In genomic region chr14:64823305-64823985, GRCh38 we compare ENCODE assay signal across 8 cellular contexts. TPM values are rescaled to one million over a fixed set of nuclear protein-coding genes. Genes with fewer than 3 reads are reported as not detected.
DNase-seq lines count a peak whose midpoint lies in the region; ATAC-seq and TF ChIP-seq lines count a peak whose summit lies in the region.

No MANE protein-coding gene starts in this region.

- peak overlapping the region; percentile 32 for H3K4me3 Mint-ChIP-seq in T-helper 1 cell treated with Interleukin-12 subunit alpha and Interleukin-12 subunit beta and Interleukin-4 antibody, amounts not matched to agents 30 μg/mL and 1 μg/mL, for 36 hours
- no peak overlapping the region for H3K4me3 Mint-ChIP-seq in activated naive CD8-positive, alpha-beta T cell treated with anti-CD3 and anti-CD28 coated beads, Interleukin-2, amount 50 U/mL, for 24 hours

- no peaks in the 10 kb centered on the region for H3K9me3 ChIP-seq in BE2C

- H3K4me1 ChIP-seq in BE2C: 0 out of 2 replicates have a peak, but pooled peaks cover 3% of the 10 kb centered on the region

- TF ChIP-seq CTCF in BE2C (IDR thresholded peaks at IDR 0.05; ENCODE audit: low read depth, low read length) (peak; percentile 81), retinal pigment epithelial cell (conservative IDR thresholded peaks at IDR 0.05; ENCODE audit: low read depth, low read length) (peak; percentile 82)

- H3K4me3 ChIP-seq in BE2C (ENCODE audit: low read depth, low read length) (peak overlapping the region; percentile 49), retinal pigment epithelial cell (ENCODE audit: low read length) (no peak overlapping the region)

- no peak overlapping the region for H3K27ac Mint-ChIP-seq in T-helper 1 cell treated with Interleukin-12 subunit alpha and Interleukin-12 subunit beta and Interleukin-4 antibody, amounts not matched to agents 30 μg/mL and 1 μg/mL, for 36 hours
- H3K27ac Mint-ChIP-seq in activated naive CD8-positive, alpha-beta T cell treated with anti-CD3 and anti-CD28 coated beads, Interleukin-2, amount 50 U/mL, for 24 hours: no peak overlapping the region

- DNase-seq in BE2C (peak; percentile 92), NCI-H1092 (lab: John Stamatoyannopoulos, UW) (peak; percentile 70), left cardiac atrium (peak; percentile 82), retinal pigment epithelial cell (ENCODE audit: low read depth) (no peak)
- peak; percentile 71 for DNase-seq in activated naive CD8-positive, alpha-beta T cell treated with anti-CD3 and anti-CD28 coated beads, Interleukin-2, amount 50 U/mL, for 24 hours

- peaks cover 49% of the 10 kb centered on the region for H3K27me3 Mint-ChIP-seq in T-helper 1 cell treated with Interleukin-12 subunit alpha and Interleukin-12 subunit beta and Interleukin-4 antibody, amounts not matched to agents 30 μg/mL and 1 μg/mL, for 36 hours (ENCODE audit: low read depth)
- H3K27me3 Mint-ChIP-seq in activated naive CD8-positive, alpha-beta T cell treated with anti-CD3 and anti-CD28 coated beads, Interleukin-2, amount 50 U/mL, for 24 hours: peaks cover 15% of the 10 kb centered on the region

- no peaks in the 10 kb centered on the region for H3K36me3 Mint-ChIP-seq in T-helper 1 cell treated with Interleukin-12 subunit alpha and Interleukin-12 subunit beta and Interleukin-4 antibody, amounts not matched to agents 30 μg/mL and 1 μg/mL, for 36 hours (ENCODE audit: low read depth)
- H3K36me3 Mint-ChIP-seq in activated naive CD8-positive, alpha-beta T cell treated with anti-CD3 and anti-CD28 coated beads, Interleukin-2, amount 50 U/mL, for 24 hours (ENCODE audit: low read depth): no peaks in the 10 kb centered on the region

- intact Hi-C loops in left cardiac atrium (cut with DNase I): loop anchor here (5.0 to 10.0 kb wide), 3 partner anchors 64 to 161 kb away; partner anchors contain the start of gene FNTB (in 1 of the 2)

- H3K4me1 Mint-ChIP-seq in T-helper 1 cell treated with Interleukin-12 subunit alpha and Interleukin-12 subunit beta and Interleukin-4 antibody, amounts not matched to agents 30 μg/mL and 1 μg/mL, for 36 hours (ENCODE audit: low read depth): no peaks in the 10 kb centered on the region
- H3K4me1 Mint-ChIP-seq in activated naive CD8-positive, alpha-beta T cell treated with anti-CD3 and anti-CD28 coated beads, Interleukin-2, amount 50 U/mL, for 24 hours: no peaks in the 10 kb centered on the region

- no peaks in the 10 kb centered on the region for H3K36me3 ChIP-seq in BE2C

- no peaks in the 10 kb centered on the region; the same call in 1 of the 2 replicates for H3K27me3 ChIP-seq in BE2C

- ATAC-seq in GM19397 (IDR thresholded peaks at IDR 0.05; ENCODE audit: unreplicated experiment) (peak; percentile 76), left cardiac atrium (peak; percentile 87 to 92), HG02884 (IDR thresholded peaks at IDR 0.05; ENCODE audit: unreplicated experiment) (no peak)
- peak; percentile 94 for ATAC-seq in activated naive CD8-positive, alpha-beta T cell treated with anti-CD3 and anti-CD28 coated beads, Interleukin-2, amount 50 U/mL, for 24 hours

- no peaks in the 10 kb centered on the region for H3K9me3 Mint-ChIP-seq in T-helper 1 cell treated with Interleukin-12 subunit alpha and Interleukin-12 subunit beta and Interleukin-4 antibody, amounts not matched to agents 30 μg/mL and 1 μg/mL, for 36 hours
- H3K9me3 Mint-ChIP-seq in activated naive CD8-positive, alpha-beta T cell treated with anti-CD3 and anti-CD28 coated beads, Interleukin-2, amount 50 U/mL, for 24 hours: no peaks in the 10 kb centered on the region

RNA-seq across cellular contexts. Expression of gene SPTB, which starts 56.3 kb away (rescaled TPM):
- polyA plus RNA-seq in BE2C (2012; ENCODE audit: insufficient read depth, insufficient read length, low read depth): 4.9 TPM
- 10 to 100 TPM; 58.2 to 63.6 TPM for total RNA-seq in left cardiac atrium
